Comparison of ENCODE assay signal across 14 cellular contexts in genomic region chr12:75655233-75655879, GRCh38.
DNase-seq lines count a peak whose midpoint lies in the region; ATAC-seq and TF ChIP-seq lines count a peak whose summit lies in the region.
"Had no signal": no experiment of that assay in that cellular context is flagged by ENCODE, and none has a peak within 500 bp of the region (broad histone marks: within the 10 kb centered on the region; RNA-seq: fewer than 3 reads in every experiment).

No MANE protein-coding gene starts in this region.

- H3K27me3 Mint-ChIP-seq in MCF 10A (ENCODE audit: insufficient read depth, unreplicated experiment), result no peaks in the 10 kb centered on the region
- H3K27me3 Mint-ChIP-seq in T-helper 2 cell treated with Interferon-gamma antibody and Interleukin-4, amounts not matched to agents 5 μg/mL and 100 μg/mL, for 36 hours (ENCODE audit: low read depth), result peaks cover 31% of the 10 kb centered on the region

- H3K4me1 Mint-ChIP-seq in MCF 10A (ENCODE audit: insufficient read depth, unreplicated experiment), result peaks cover 33% of the 10 kb centered on the region
- peaks cover 35% of the 10 kb centered on the region for H3K4me1 Mint-ChIP-seq in T-helper 2 cell treated with Interferon-gamma antibody and Interleukin-4, amounts not matched to agents 5 μg/mL and 100 μg/mL, for 36 hours (ENCODE audit: low read depth)

- peaks cover 11% of the 10 kb centered on the region for H3K9me3 Mint-ChIP-seq in MCF 10A (ENCODE audit: unreplicated experiment)
- H3K9me3 Mint-ChIP-seq in T-helper 2 cell treated with Interferon-gamma antibody and Interleukin-4, amounts not matched to agents 5 μg/mL and 100 μg/mL, for 36 hours, result no peaks in the 10 kb centered on the region

- ATAC-seq in HG02885 (IDR thresholded peaks at IDR 0.05; ENCODE audit: poor library complexity, unreplicated experiment), result peak; percentile 70
- ATAC-seq in HG03135 (IDR thresholded peaks at IDR 0.05; ENCODE audit: unreplicated experiment), result no peak
- ATAC-seq in activated CD4-positive, CD25-positive, alpha-beta regulatory T cell treated with anti-CD3 and anti-CD28 coated beads, Interleukin-2, amount 50 U/mL, for 24 hours, result no peak
- ATAC-seq: left colon had no signal

- DNase-seq in MCF 10A (ENCODE audit: unreplicated experiment) (no peak), breast epithelium (ENCODE audit: low spot score in 2 of 2) (no peak), AG20443 (ENCODE audit: low spot score) (no peak), NCI-H2107 treated with DMSO at 0.1 percent for 48 hours (lab: John Stamatoyannopoulos, UW; ENCODE audit: unreplicated experiment) (no peak)
- peak; percentile 40 for DNase-seq in T-helper 2 cell treated with Interferon-gamma antibody and Interleukin-4, amounts not matched to agents 5 μg/mL and 100 μg/mL, for 36 hours (ENCODE audit: low spot score)
- DNase-seq: cerebellar nuclear complex; left colon; NCI-H1417; nucleus accumbens; stimulated activated CD4-positive, alpha-beta T cell treated with anti-CD3 and anti-CD28 coated beads, Interleukin-2, amount 100 ng/mL, for 24 hours had no signal

- no TSS peak for BruUV-seq in MCF 10A (replicated peaks; lab: Mats Ljungman, UMichigan)

- H3K9me3 ChIP-seq in breast epithelium, result no peaks in the 10 kb centered on the region
- H3K9me3 ChIP-seq: suprapubic skin had no signal

- TF ChIP-seq CTCF in MCF 10A (IDR thresholded peaks at IDR 0.05; ENCODE audit: unreplicated experiment), result no peak
- TF ChIP-seq CTCF in breast epithelium (IDR thresholded peaks at IDR 0.05), result no peak

- no peaks in the 10 kb centered on the region for H3K36me3 Mint-ChIP-seq in MCF 10A (ENCODE audit: insufficient read depth, unreplicated experiment)
- H3K36me3 Mint-ChIP-seq in T-helper 2 cell treated with Interferon-gamma antibody and Interleukin-4, amounts not matched to agents 5 μg/mL and 100 μg/mL, for 36 hours (ENCODE audit: low read depth), result peaks cover 6% of the 10 kb centered on the region

- H3K27ac ChIP-seq in breast epithelium, result no peak overlapping the region
- H3K27ac ChIP-seq: suprapubic skin had no signal

- H3K4me3 ChIP-seq in breast epithelium, result no peak overlapping the region
- H3K4me3 ChIP-seq: suprapubic skin had no signal

- no peaks in the 10 kb centered on the region for H3K36me3 ChIP-seq in breast epithelium
- H3K36me3 ChIP-seq: suprapubic skin had no signal

- CTCF ChIA-PET in MCF 10A (lab: Yijun Ruan, JAX), result no interaction called here

- no peaks in the 10 kb centered on the region for H3K4me1 ChIP-seq in breast epithelium

- H3K27me3 ChIP-seq in breast epithelium, result no peaks in the 10 kb centered on the region
- H3K27me3 ChIP-seq: suprapubic skin had no signal

- H3K4me3 Mint-ChIP-seq in MCF 10A (ENCODE audit: unreplicated experiment), result no peak overlapping the region
- peak overlapping the region; percentile 11 for H3K4me3 Mint-ChIP-seq in T-helper 2 cell treated with Interferon-gamma antibody and Interleukin-4, amounts not matched to agents 5 μg/mL and 100 μg/mL, for 36 hours

- intact Hi-C loops in MCF 10A (cut with micrococcal nuclease), result no loop called here
- intact Hi-C loops in breast epithelium (cut with DNase I; ENCODE audit: low total_unique reads), result no loop called here

- no peak for TF ChIP-seq POLR2A in breast epithelium (IDR thresholded peaks at IDR 0.05)

- H3K27ac Mint-ChIP-seq in MCF 10A (ENCODE audit: low read depth, unreplicated experiment), result peak overlapping the region; percentile 85
- peak overlapping the region; percentile 75 for H3K27ac Mint-ChIP-seq in T-helper 2 cell treated with Interferon-gamma antibody and Interleukin-4, amounts not matched to agents 5 μg/mL and 100 μg/mL, for 36 hours

- POLR2A ChIA-PET in MCF 10A (lab: Yijun Ruan, JAX), result interaction anchor here (1.2 to 1.5 kb wide), 2 partner anchors 16 to 376 kb away, joined by 3 to 4 read pairs; partner anchors contain the start of gene PHLDA1
